In genomic region chr7:152336754-152337368, GRCh38 we compare ENCODE assay signal across 8 cellular contexts.
A peak's percentile ranks its signal among the peaks of the same experiment; 100 is the strongest.
DNase-seq lines count a peak whose midpoint lies in the region; ATAC-seq and TF ChIP-seq lines count a peak whose summit lies in the region.

No MANE protein-coding gene starts in this region.

- H3K27me3 ChIP-seq in Panc1 (ENCODE audit: control insufficient read depth, insufficient read depth, low read length) (no peaks in the 10 kb centered on the region), lower lobe of right lung (ENCODE audit: low read depth) (no peaks in the 10 kb centered on the region)

- ATAC-seq in GM18909 (IDR thresholded peaks at IDR 0.05; ENCODE audit: poor library complexity, unreplicated experiment) (peak; percentile 71), HG03442 (IDR thresholded peaks at IDR 0.05; ENCODE audit: unreplicated experiment) (peak; percentile 48), Panc1 (peak; percentile 95), lower lobe of right lung (peak; percentile 80 to 85), omental fat pad (ENCODE audit: low FRiP score) (no peak)

- intact Hi-C loops in Panc1 (cut with micrococcal nuclease; ENCODE audit: unreplicated experiment): no loop called here
- intact Hi-C loops in lower lobe of right lung (cut with DNase I): no loop called here

- H3K27ac ChIP-seq in Panc1 (ENCODE audit: low read length) (no peak overlapping the region), lower lobe of right lung (no peak overlapping the region)

- DNase-seq in Caki2 (ENCODE audit: low read depth) (peak; percentile 35), Panc1 (ENCODE audit: low read depth, low spot score) (peak; percentile 47), choroid plexus epithelial cell (ENCODE audit: low read depth) (peak; percentile 71), lower lobe of right lung (no peak), omental fat pad (ENCODE audit: low spot score) (no peak), amniotic stem cell (lab: John Stamatoyannopoulos, UW) (no peak)

- H3K9me3 ChIP-seq in Panc1 (ENCODE audit: control insufficient read depth, insufficient read depth, low read depth, low read length): no peaks in the 10 kb centered on the region
- no peaks in the 10 kb centered on the region for H3K9me3 ChIP-seq in lower lobe of right lung

- H3K4me3 ChIP-seq in Panc1 (ENCODE audit: low read depth in 2 of 2, low read length in 2 of 2): no peak overlapping the region
- no peak overlapping the region for H3K4me3 ChIP-seq in choroid plexus epithelial cell (ENCODE audit: low read depth, low read length)
- H3K4me3 ChIP-seq in lower lobe of right lung: no peak overlapping the region

- TF ChIP-seq CTCF in Panc1 (IDR thresholded peaks at IDR 0.05) (peak; percentile 80), choroid plexus epithelial cell (conservative IDR thresholded peaks at IDR 0.05; ENCODE audit: low read depth, low read length) (peak; percentile 73), lower lobe of right lung (IDR thresholded peaks at IDR 0.05) (peak; percentile 52), omental fat pad (IDR thresholded peaks at IDR 0.05) (no peak)

- CTCF ChIA-PET in Panc1 (lab: Charles Lee): interaction anchor here (0.6 to 1.4 kb wide), 3 partner anchors 162 to 387 kb away, joined by 3 to 6 read pairs (median 4); no protein-coding TSS in a partner anchor

- in situ Hi-C loops in Caki2 (cut with HindIII; ENCODE audit: low pct_unique_long_range_greater_than_20kb, low sequenced_read_pairs) (no loop called here), Panc1 (cut with HindIII; ENCODE audit: low pct_unique_long_range_greater_than_20kb, low sequenced_read_pairs) (no loop called here)

- no TSS peak for BruUV-seq in Panc1 (replicated peaks; lab: Mats Ljungman, UMichigan)

- H3K36me3 ChIP-seq in Panc1 (ENCODE audit: control insufficient read depth, insufficient read depth, low read length) (no peaks in the 10 kb centered on the region), lower lobe of right lung (no peaks in the 10 kb centered on the region)

- H3K4me1 ChIP-seq in Panc1 (ENCODE audit: control insufficient read depth, insufficient read depth, low read length) (peaks cover 5% of the 10 kb centered on the region; the same call in 1 of the 2 replicates), lower lobe of right lung (peaks cover 58% of the 10 kb centered on the region)

- POLR2A ChIA-PET in Panc1 (lab: Charles Lee): no interaction called here

Comparison
In these comparisons a context has a peak if more than half of its experiments do, and no peak if none do; other contexts are left out.
1. DNase-seq: peak in Caki2 (single experiment), Panc1 (single experiment) and choroid plexus epithelial cell (single experiment); none in lower lobe of right lung (single experiment), omental fat pad (single experiment) and amniotic stem cell (single experiment).
2. CTCF ChIP-seq: peak in Panc1 (single experiment), choroid plexus epithelial cell (single experiment) and lower lobe of right lung (single experiment); none in omental fat pad (0 of 3).